14 cellular contexts compared by ENCODE assay signal in the genomic region with DNA sequence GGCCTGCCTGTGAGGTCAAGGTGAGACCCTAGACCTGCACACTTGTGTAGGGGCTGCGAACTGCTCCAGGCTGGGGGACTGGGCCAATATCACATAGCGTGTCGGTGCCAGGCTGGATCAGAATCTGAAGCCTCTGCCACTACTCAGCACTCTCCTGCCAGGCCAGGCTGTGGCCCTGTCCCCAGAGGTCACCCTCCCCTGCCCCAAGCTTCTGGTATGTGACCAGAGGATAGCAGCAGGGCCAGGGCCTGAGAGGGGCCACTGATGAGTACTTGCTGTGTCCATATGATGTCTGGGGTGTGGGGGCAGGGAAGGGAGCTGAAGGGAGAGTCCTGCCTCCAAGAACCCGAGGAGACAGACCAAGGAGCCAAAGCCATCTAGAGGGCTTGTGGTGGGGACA. TPM values are rescaled to one million over a fixed set of nuclear protein-coding genes. Genes with fewer than 3 reads are reported as not detected.
A peak's percentile ranks its signal among the peaks of the same experiment; 100 is the strongest.
DNase-seq lines count a peak whose midpoint lies in the region; ATAC-seq and TF ChIP-seq lines count a peak whose summit lies in the region.
"Had no signal": no experiment of that assay in that cellular context is flagged by ENCODE, and none has a peak within 500 bp of the region (broad histone marks: within the 10 kb centered on the region; RNA-seq: fewer than 3 reads in every experiment).

No MANE protein-coding gene starts in this region.

- H3K4me3 ChIP-seq in right cardiac atrium (ENCODE audit: low read length) (no peak overlapping the region), skeletal muscle tissue (ENCODE audit: low read length in 3 of 3) (no peak overlapping the region), coronary artery (no peak overlapping the region)
- H3K4me3 ChIP-seq: GM12878, GM23338 had no signal

- DNase-seq in right cardiac atrium = peak in 2 of 3 donors; percentile 28 to 49
- no peak for DNase-seq in cardiac septum (ENCODE audit: low spot score)
- DNase-seq in naive B cell = no peak
- DNase-seq in coronary artery (ENCODE audit: low spot score) = no peak
- DNase-seq in A172 (ENCODE audit: low spot score) = no peak
- no peak for DNase-seq in progenitor cell of endocrine pancreas (ENCODE audit: low spot score, unreplicated experiment)
- DNase-seq: CD4-positive, alpha-beta memory T cell; DMS79; H7; IMR-90 had no signal

- no peak for ATAC-seq in right cardiac atrium
- no peak for ATAC-seq in naive B cell (ENCODE audit: low read depth in 2 of 2)
- ATAC-seq: GM12878, GM23338 had no signal

- H3K36me3 Mint-ChIP-seq in naive B cell (no peaks in the 10 kb centered on the region), progenitor cell of endocrine pancreas (ENCODE audit: insufficient read depth) (no peaks in the 10 kb centered on the region)
- H3K36me3 Mint-ChIP-seq: CD4-positive, alpha-beta memory T cell had no signal

- H3K27me3 Mint-ChIP-seq in naive B cell = no peaks in the 10 kb centered on the region
- no peaks in the 10 kb centered on the region for H3K27me3 Mint-ChIP-seq in progenitor cell of endocrine pancreas
- H3K27me3 Mint-ChIP-seq: B cell; CD4-positive, alpha-beta memory T cell had no signal

- H3K4me1 ChIP-seq in right cardiac atrium (ENCODE audit: control insufficient read depth, insufficient read depth, low read length) (peaks cover 2% of the 10 kb centered on the region), skeletal muscle tissue (ENCODE audit: control insufficient read depth in 3 of 3, insufficient read depth in 3 of 3, low read length in 3 of 3) (peaks cover 57 to 67% (median 61%) of the 10 kb centered on the region in 3 donors)

- H3K27ac ChIP-seq in right cardiac atrium (ENCODE audit: low read length) (no peak overlapping the region), skeletal muscle tissue (ENCODE audit: low read depth, low read length) (peak overlapping the region; percentile 28), coronary artery (no peak overlapping the region)

- intact Hi-C loops in right cardiac atrium (cut with DNase I) = no loop called here
- intact Hi-C loops in cardiac septum (cut with DNase I) = no loop called here

- TF ChIP-seq CTCF in coronary artery (IDR thresholded peaks at IDR 0.05) (no peak), progenitor cell of endocrine pancreas (IDR thresholded peaks at IDR 0.05; ENCODE audit: unreplicated experiment) (no peak)

- no peaks in the 10 kb centered on the region for H3K27me3 ChIP-seq in right cardiac atrium (ENCODE audit: control insufficient read depth, insufficient read depth)
- H3K27me3 ChIP-seq in skeletal muscle tissue (ENCODE audit: control insufficient read depth in 3 of 3, insufficient read depth in 3 of 3, low read length in 3 of 3) = no peaks in the 10 kb centered on the region

- H3K9ac ChIP-seq in skeletal muscle tissue (ENCODE audit: low read depth in 1 of 3, low read length in 3 of 3) = peak overlapping the region in 2 of 3 donors; percentile 20 to 45

- H3K9me3 Mint-ChIP-seq in naive B cell (no peaks in the 10 kb centered on the region), progenitor cell of endocrine pancreas (ENCODE audit: low read depth) (no peaks in the 10 kb centered on the region)
- H3K9me3 Mint-ChIP-seq: CD4-positive, alpha-beta memory T cell; GM23338 had no signal

- peak overlapping the region in 4 of 6 donors; percentile 10 to 88 (median 48) for H3K27ac Mint-ChIP-seq in naive B cell
- no peak overlapping the region for H3K27ac Mint-ChIP-seq in progenitor cell of endocrine pancreas
- H3K27ac Mint-ChIP-seq: B cell, GM23338 had no signal

- H3K36me3 ChIP-seq in skeletal muscle tissue (ENCODE audit: control insufficient read depth in 3 of 3, insufficient read depth in 3 of 3, low read length in 3 of 3) = peaks cover 0 to 10% (median 3%) of the 10 kb centered on the region in 3 donors

- WGBS in right cardiac atrium = 90% methylated on average over 4 of the region's 4 CpGs

- H3K9me3 ChIP-seq in right cardiac atrium (ENCODE audit: control insufficient read depth, low read length) = no peaks in the 10 kb centered on the region
- no peaks in the 10 kb centered on the region for H3K9me3 ChIP-seq in skeletal muscle tissue (ENCODE audit: control insufficient read depth in 3 of 3, low read length in 3 of 3)

- no peak overlapping the region for H3K4me3 Mint-ChIP-seq in naive B cell
- H3K4me3 Mint-ChIP-seq in progenitor cell of endocrine pancreas (ENCODE audit: low read depth) = no peak overlapping the region
- H3K4me3 Mint-ChIP-seq: B cell; CD4-positive, alpha-beta memory T cell; GM23338 had no signal

- no peaks in the 10 kb centered on the region for H3K4me1 Mint-ChIP-seq in naive B cell
- H3K4me1 Mint-ChIP-seq in progenitor cell of endocrine pancreas (ENCODE audit: low read depth) = no peaks in the 10 kb centered on the region
- H3K4me1 Mint-ChIP-seq: GM23338 had no signal

RNA-seq across cellular contexts. Expression of a gene that starts 17.8 kb away (rescaled TPM):
- total RNA-seq in right cardiac atrium = 100 to 1,000 TPM; 158 to 185 (median 168) TPM
- polyA plus RNA-seq in right cardiac atrium = 299 TPM
- 139 TPM for total RNA-seq in cardiac septum
- 100 to 1,000 TPM; 132 to 202 (median 187) TPM for polyA plus RNA-seq in naive B cell (ENCODE audit: low read depth in 6 of 6)
- 93.4 TPM for total RNA-seq in skeletal muscle tissue
- total RNA-seq in A172 (2014; rRNA removed; shearing (Covaris generic)) = 228 and 284 TPM in 2 replicates
- total RNA-seq in progenitor cell of endocrine pancreas = 122 and 127 TPM in 2 replicates

RNA-seq across cellular contexts. Expression of a gene that starts 23.3 kb away (rescaled TPM):
- 10 to 100 TPM in 3 of 4 donors, 1 to 10 TPM in 1; 9.6 to 17.8 (median 14.7) TPM for total RNA-seq in right cardiac atrium
- polyA plus RNA-seq in right cardiac atrium = 14.6 TPM
- total RNA-seq in cardiac septum = 10.6 TPM
- 10 to 100 TPM in 5 of 6 donors, 1 to 10 TPM in 1; 9.4 to 20.4 (median 14.2) TPM for polyA plus RNA-seq in naive B cell (ENCODE audit: low read depth in 6 of 6)
- total RNA-seq in skeletal muscle tissue = 4.2 TPM
- total RNA-seq in A172 (2014; rRNA removed; shearing (Covaris generic)) = 12.0 and 20.9 TPM in 2 replicates
- 16.1 and 16.8 TPM in 2 replicates for total RNA-seq in progenitor cell of endocrine pancreas

RNA-seq across cellular contexts. Expression of a gene that starts 32.1 kb away (rescaled TPM):
- total RNA-seq in right cardiac atrium = 1 to 10 TPM; 6.0 to 7.0 (median 6.7) TPM
- 5.2 TPM for polyA plus RNA-seq in right cardiac atrium
- total RNA-seq in cardiac septum = 7.2 TPM
- under 1 TPM in 5 of 6 donors, not detected in 1; 0.18 to 0.59 (median 0.31) TPM for polyA plus RNA-seq in naive B cell (ENCODE audit: low read depth in 6 of 6)
- total RNA-seq in skeletal muscle tissue = 2.6 TPM
- 15.0 and 15.8 TPM in 2 replicates for total RNA-seq in A172 (2014; rRNA removed; shearing (Covaris generic))
- 10.4 and 10.5 TPM in 2 replicates for total RNA-seq in progenitor cell of endocrine pancreas

Comparison
In these comparisons a context has a peak if more than half of its experiments do, and no peak if none do; other contexts are left out.
1. DNase-seq: peak in right cardiac atrium (2 of 3); none in cardiac septum (single experiment), naive B cell (single experiment), coronary artery (single experiment), A172 (single experiment) and progenitor cell of endocrine pancreas (single experiment).